Comparison of ENCODE assay signal across 22 cellular contexts in genomic region chr19:52626915-52627314, GRCh38.
"Had no signal": no experiment of that assay in that cellular context is flagged by ENCODE, and none has a peak within 500 bp of the region (broad histone marks: within the 10 kb centered on the region; RNA-seq: fewer than 3 reads in every experiment).

No MANE protein-coding gene starts in this region.

- H3K4me3 ChIP-seq: colonic mucosa, esophagus squamous epithelium, gastrocnemius medialis, heart left ventricle, left lung, lower lobe of right lung, mucosa of descending colon had no signal

- FAIRE-seq: endometrium, islet of Langerhans, keratinocyte had no signal

- H3K36me3 ChIP-seq: colonic mucosa, gastrocnemius medialis had no signal

- H3K27ac ChIP-seq: colonic mucosa, epithelial cell of prostate, esophagus squamous epithelium, gastrocnemius medialis, heart left ventricle, left lung, lower lobe of right lung had no signal

- H3K27me3 ChIP-seq: colonic mucosa, esophagus squamous epithelium, gastrocnemius medialis, heart left ventricle, left lung had no signal

- H3K9me3 ChIP-seq: colonic mucosa, gastrocnemius medialis, heart left ventricle, left lung, lower lobe of right lung, mucosa of descending colon had no signal

- DNase-seq: cerebellar nuclear complex; colonic mucosa; cortex of kidney; effector CD8-positive, alpha-beta T cell; effector memory CD8-positive, alpha-beta T cell; endodermal cell; esophagus squamous epithelium; foreskin fibroblast; foreskin melanocyte; gastrocnemius medialis; heart left ventricle; hippocampal formation; left cardiac atrium; left lung; left ventricle myocardium superior; lower lobe of right lung; mesenchymal stem cell; mucosa of descending colon had no signal

- H3K4me1 ChIP-seq: colonic mucosa, esophagus squamous epithelium, gastrocnemius medialis, heart left ventricle, left lung, lower lobe of right lung had no signal
